Comparison of ENCODE assay signal across 11 cellular contexts in genomic region chr1:230083746-230084407, GRCh38. TPM values are rescaled to one million over a fixed set of nuclear protein-coding genes. Genes with fewer than 3 reads are reported as not detected.
DNase-seq lines count a peak whose midpoint lies in the region; ATAC-seq and TF ChIP-seq lines count a peak whose summit lies in the region.
"Had no signal": no experiment of that assay in that cellular context is flagged by ENCODE, and none has a peak within 500 bp of the region (broad histone marks: within the 10 kb centered on the region; RNA-seq: fewer than 3 reads in every experiment).

No MANE protein-coding gene starts in this region.

- peaks cover 41% of the 10 kb centered on the region for H3K4me1 ChIP-seq in foreskin keratinocyte
- peaks cover 70% of the 10 kb centered on the region for H3K4me1 ChIP-seq in stomach smooth muscle (ENCODE audit: control insufficient read depth, insufficient read depth, low read length)
- no peaks in the 10 kb centered on the region for H3K4me1 ChIP-seq in uterus

- peaks cover 78% of the 10 kb centered on the region for H3K4me1 Mint-ChIP-seq in activated CD4-positive, alpha-beta T cell treated with anti-CD3 and anti-CD28 coated beads for 36 hours
- peaks cover 58% of the 10 kb centered on the region for H3K4me1 Mint-ChIP-seq in activated CD4-positive, alpha-beta memory T cell treated with anti-CD3 and anti-CD28 coated beads for 36 hours (ENCODE audit: low read depth)

- intact Hi-C loops in activated CD4-positive, alpha-beta T cell treated with anti-CD3 and anti-CD28 coated beads for 36 hours (cut with DNase I, micrococcal nuclease): loop anchor here (1.0 to 2.0 kb wide), 6 partner anchors 17 to 526 kb away; partner anchors contain the start of genes GALNT2 (in 2 of the 2) and ABCB10 (in 1 of the 2)
- intact Hi-C loops in activated CD4-positive, alpha-beta memory T cell treated with anti-CD3 and anti-CD28 coated beads for 36 hours (cut with micrococcal nuclease): loop anchor here (1.0 kb wide), 4 partner anchors 8 to 26 kb away; no protein-coding TSS in a partner anchor
- intact Hi-C loops in uterus (cut with DNase I; ENCODE audit: low total_unique reads): no loop called here

- H3K9me3 ChIP-seq in stomach smooth muscle (ENCODE audit: control insufficient read depth in 2 of 2, low read length in 2 of 2) (no peaks in the 10 kb centered on the region), uterus (no peaks in the 10 kb centered on the region)
- H3K9me3 ChIP-seq: left ventricle myocardium inferior had no signal

- H3K4me3 Mint-ChIP-seq in activated CD4-positive, alpha-beta T cell treated with anti-CD3 and anti-CD28 coated beads for 36 hours: peak overlapping the region; percentile 11
- H3K4me3 Mint-ChIP-seq in activated CD4-positive, alpha-beta memory T cell treated with anti-CD3 and anti-CD28 coated beads for 36 hours: peak overlapping the region; percentile 33

- TF ChIP-seq POLR2A in uterus (IDR thresholded peaks at IDR 0.05): no peak

- CTCF ChIA-PET in activated CD4-positive, alpha-beta T cell treated with anti-CD3 and anti-CD28 coated beads for 36 hours (lab: Charles Lee): interaction anchor here (1.0 to 1.8 kb wide), 4 partner anchors 15 to 83 kb away, joined by 3 to 10 read pairs (median 4); no protein-coding TSS in a partner anchor
- CTCF ChIA-PET in activated CD4-positive, alpha-beta memory T cell treated with anti-CD3 and anti-CD28 coated beads for 36 hours (lab: Charles Lee): interaction anchor here (1.4 to 1.9 kb wide), 4 partner anchors 20 to 84 kb away, joined by 3 to 9 read pairs (median 5); no protein-coding TSS in a partner anchor

- POLR2A ChIA-PET in activated CD4-positive, alpha-beta T cell treated with anti-CD3 and anti-CD28 coated beads for 36 hours (lab: Charles Lee): interaction anchor here (0.7 to 2.1 kb wide), 3 partner anchors 20 to 26 kb away, joined by 3 to 9 read pairs (median 6); no protein-coding TSS in a partner anchor
- POLR2A ChIA-PET in activated CD4-positive, alpha-beta memory T cell treated with anti-CD3 and anti-CD28 coated beads for 36 hours (lab: Charles Lee): interaction anchor here (1.0 to 3.3 kb wide), 6 partner anchors 8 to 53 kb away, joined by 3 to 27 read pairs (median 4); partner anchors contain the start of gene GALNT2

- H3K27me3 Mint-ChIP-seq in activated CD4-positive, alpha-beta T cell treated with anti-CD3 and anti-CD28 coated beads for 36 hours: no peaks in the 10 kb centered on the region
- H3K27me3 Mint-ChIP-seq in activated CD4-positive, alpha-beta memory T cell treated with anti-CD3 and anti-CD28 coated beads for 36 hours: peaks cover 1% of the 10 kb centered on the region

- TF ChIP-seq CTCF in foreskin keratinocyte (conservative IDR thresholded peaks at IDR 0.05): no peak
- no peak for TF ChIP-seq CTCF in uterus (IDR thresholded peaks at IDR 0.05)

- peaks cover 6% of the 10 kb centered on the region for H3K9me3 Mint-ChIP-seq in activated CD4-positive, alpha-beta T cell treated with anti-CD3 and anti-CD28 coated beads for 36 hours (ENCODE audit: low read depth)
- H3K9me3 Mint-ChIP-seq in activated CD4-positive, alpha-beta memory T cell treated with anti-CD3 and anti-CD28 coated beads for 36 hours: peaks cover 13% of the 10 kb centered on the region

- DNase-seq in activated CD4-positive, alpha-beta T cell treated with anti-CD3 and anti-CD28 coated beads for 36 hours: no peak
- no peak for DNase-seq in activated CD4-positive, alpha-beta T cell treated with anti-CD3 and anti-CD28 coated beads, Interleukin-2, amount 50 U/mL, for 48 hours
- no peak for DNase-seq in activated CD4-positive, alpha-beta memory T cell treated with anti-CD3 and anti-CD28 coated beads for 36 hours
- DNase-seq in foreskin keratinocyte: peak in 1 of 2 donors; percentile 51
- DNase-seq in uterus: no peak
- DNase-seq: left ventricle myocardium inferior had no signal

- no peaks in the 10 kb centered on the region for H3K36me3 ChIP-seq in stomach smooth muscle (ENCODE audit: control insufficient read depth in 2 of 2, insufficient read depth in 2 of 2, low read length in 2 of 2)
- no peaks in the 10 kb centered on the region for H3K36me3 ChIP-seq in uterus
- H3K36me3 ChIP-seq: left ventricle myocardium inferior had no signal

- peak overlapping the region; percentile 48 to 51 for H3K9ac ChIP-seq in stomach smooth muscle (ENCODE audit: low read length in 2 of 2)

- no peaks in the 10 kb centered on the region for H3K27me3 ChIP-seq in foreskin keratinocyte
- no peaks in the 10 kb centered on the region for H3K27me3 ChIP-seq in stomach smooth muscle (ENCODE audit: control insufficient read depth in 1 of 2, insufficient read depth in 2 of 2, low read length in 2 of 2)
- H3K27me3 ChIP-seq in uterus: no peaks in the 10 kb centered on the region
- H3K27me3 ChIP-seq: upper lobe of left lung had no signal

- H3K27ac ChIP-seq in foreskin keratinocyte: peak overlapping the region; percentile 75
- peak overlapping the region; percentile 86 for H3K27ac ChIP-seq in stomach smooth muscle (ENCODE audit: low read length)
- no peak overlapping the region for H3K27ac ChIP-seq in uterus
- H3K27ac ChIP-seq: left ventricle myocardium inferior had no signal

- ATAC-seq in activated CD4-positive, alpha-beta T cell treated with anti-CD3 and anti-CD28 coated beads for 36 hours: peak; percentile 10
- ATAC-seq in foreskin keratinocyte (no peak), HG03025 (IDR thresholded peaks at IDR 0.05; ENCODE audit: low FRiP score, unreplicated experiment) (no peak), GM18873 (IDR thresholded peaks at IDR 0.05; ENCODE audit: low FRiP score, unreplicated experiment) (no peak)

- H3K27ac Mint-ChIP-seq in activated CD4-positive, alpha-beta T cell treated with anti-CD3 and anti-CD28 coated beads for 36 hours: peak overlapping the region; percentile 87
- peak overlapping the region; percentile 78 for H3K27ac Mint-ChIP-seq in activated CD4-positive, alpha-beta memory T cell treated with anti-CD3 and anti-CD28 coated beads for 36 hours

- H3K4me3 ChIP-seq in stomach smooth muscle (ENCODE audit: low read length in 2 of 2) (peak overlapping the region in 1 of 2 donors; percentile 35), uterus (no peak overlapping the region)
- H3K4me3 ChIP-seq: left ventricle myocardium inferior, SK-N-MC, upper lobe of left lung had no signal

- H3K36me3 Mint-ChIP-seq in activated CD4-positive, alpha-beta T cell treated with anti-CD3 and anti-CD28 coated beads for 36 hours (ENCODE audit: low read depth): peaks cover 26% of the 10 kb centered on the region
- peaks cover 19% of the 10 kb centered on the region for H3K36me3 Mint-ChIP-seq in activated CD4-positive, alpha-beta memory T cell treated with anti-CD3 and anti-CD28 coated beads for 36 hours

RNA-seq across cellular contexts. Expression of gene GALNT2, which starts 16.8 kb away (rescaled TPM):
- total RNA-seq in activated CD4-positive, alpha-beta T cell treated with anti-CD3 and anti-CD28 coated beads for 36 hours: 10 to 100 TPM; 48.2 to 51.0 TPM
- total RNA-seq in activated CD4-positive, alpha-beta memory T cell treated with anti-CD3 and anti-CD28 coated beads for 36 hours: 10 to 100 TPM; 49.5 to 51.0 TPM
- total RNA-seq in foreskin keratinocyte: 71.2 and 86.9 TPM in 2 replicates
- polyA plus RNA-seq in foreskin keratinocyte: 47.0 and 55.0 TPM in 2 replicates
- 10 to 100 TPM; 13.6 to 51.6 (median 39.6) TPM for total RNA-seq in uterus

Comparison
In these comparisons a context has a peak if more than half of its experiments do, and no peak if none do; other contexts are left out.
1. H3K27ac ChIP-seq: peak in foreskin keratinocyte (single experiment) and stomach smooth muscle (single experiment); none in uterus (0 of 2).